ENCODE assay signal across 1 cellular context in the genomic region with DNA sequence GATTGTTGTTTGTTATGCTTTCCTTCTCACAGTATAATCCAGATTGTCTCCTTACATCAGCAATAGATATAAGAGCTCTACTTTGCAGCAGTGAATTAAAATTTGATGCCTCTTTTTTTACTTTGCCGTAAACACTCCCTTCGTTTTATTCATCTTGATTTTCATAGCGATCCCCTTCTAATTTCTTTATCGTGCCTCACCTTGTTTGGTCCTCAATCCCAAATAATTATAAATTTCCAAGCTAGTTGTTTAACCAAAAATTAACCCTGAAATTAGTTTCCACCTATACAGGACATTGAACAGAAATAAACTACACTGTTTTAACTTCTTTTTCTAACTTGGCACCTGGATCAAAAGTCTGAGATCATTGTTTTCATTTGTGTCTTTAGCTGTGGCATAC.
TF ChIP-seq lines count a peak whose summit lies in the region.

No MANE protein-coding gene starts in this region.

TF ChIP-seq in WTC11, 78 proteins besides CTCF, POLR2A, EP300 and RAD21 (continued from another document):
- TF ChIP-seq, protein P1, sequence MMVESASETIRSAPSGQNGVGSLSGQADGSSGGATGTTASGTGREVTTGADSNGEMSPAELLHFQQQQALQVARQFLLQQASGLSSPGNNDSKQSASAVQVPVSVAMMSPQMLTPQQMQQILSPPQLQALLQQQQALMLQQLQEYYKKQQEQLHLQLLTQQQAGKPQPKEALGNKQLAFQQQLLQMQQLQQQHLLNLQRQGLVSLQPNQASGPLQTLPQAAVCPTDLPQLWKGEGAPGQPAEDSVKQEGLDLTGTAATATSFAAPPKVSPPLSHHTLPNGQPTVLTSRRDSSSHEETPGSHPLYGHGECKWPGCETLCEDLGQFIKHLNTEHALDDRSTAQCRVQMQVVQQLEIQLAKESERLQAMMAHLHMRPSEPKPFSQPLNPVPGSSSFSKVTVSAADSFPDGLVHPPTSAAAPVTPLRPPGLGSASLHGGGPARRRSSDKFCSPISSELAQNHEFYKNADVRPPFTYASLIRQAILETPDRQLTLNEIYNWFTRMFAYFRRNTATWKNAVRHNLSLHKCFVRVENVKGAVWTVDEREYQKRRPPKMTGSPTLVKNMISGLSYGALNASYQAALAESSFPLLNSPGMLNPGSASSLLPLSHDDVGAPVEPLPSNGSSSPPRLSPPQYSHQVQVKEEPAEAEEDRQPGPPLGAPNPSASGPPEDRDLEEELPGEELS (CRISPR knock-in tag; IDR thresholded peaks at IDR 0.05): no peak
- no peak for TF ChIP-seq CDX4 (CRISPR knock-in tag; IDR thresholded peaks at IDR 0.05; ENCODE audit: borderline replicate concordance)
- TF ChIP-seq, protein P2, sequence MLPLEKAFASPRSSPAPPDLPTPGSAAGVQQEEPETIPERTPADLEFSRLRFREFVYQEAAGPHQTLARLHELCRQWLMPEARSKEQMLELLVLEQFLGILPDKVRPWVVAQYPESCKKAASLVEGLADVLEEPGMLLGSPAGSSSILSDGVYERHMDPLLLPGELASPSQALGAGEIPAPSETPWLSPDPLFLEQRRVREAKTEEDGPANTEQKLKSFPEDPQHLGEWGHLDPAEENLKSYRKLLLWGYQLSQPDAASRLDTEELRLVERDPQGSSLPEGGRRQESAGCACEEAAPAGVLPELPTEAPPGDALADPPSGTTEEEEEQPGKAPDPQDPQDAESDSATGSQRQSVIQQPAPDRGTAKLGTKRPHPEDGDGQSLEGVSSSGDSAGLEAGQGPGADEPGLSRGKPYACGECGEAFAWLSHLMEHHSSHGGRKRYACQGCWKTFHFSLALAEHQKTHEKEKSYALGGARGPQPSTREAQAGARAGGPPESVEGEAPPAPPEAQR (CRISPR knock-in tag; IDR thresholded peaks at IDR 0.05): no peak
- TF ChIP-seq RORB (CRISPR knock-in tag; IDR thresholded peaks at IDR 0.05): no peak
- TF ChIP-seq NFATC4 (CRISPR knock-in tag; IDR thresholded peaks at IDR 0.05): peak; percentile 12; the same call in 1 of the 2 replicates
- TF ChIP-seq ZNF671 (CRISPR knock-in tag; IDR thresholded peaks at IDR 0.05): peak; percentile 71; the same call in 1 of the 2 replicates
- no peak for TF ChIP-seq AFF4 (CRISPR knock-in tag; IDR thresholded peaks at IDR 0.05; ENCODE audit: borderline replicate concordance)
- no peak for TF ChIP-seq ZBTB43 (CRISPR knock-in tag; IDR thresholded peaks at IDR 0.05)
- no peak; the same call in 1 of the 2 replicates for TF ChIP-seq ERG (CRISPR knock-in tag; IDR thresholded peaks at IDR 0.05)
- TF ChIP-seq JUN (CRISPR knock-in tag; IDR thresholded peaks at IDR 0.05): no peak
- TF ChIP-seq MYBL2 (CRISPR knock-in tag; IDR thresholded peaks at IDR 0.05): no peak
- TF ChIP-seq, protein P3, sequence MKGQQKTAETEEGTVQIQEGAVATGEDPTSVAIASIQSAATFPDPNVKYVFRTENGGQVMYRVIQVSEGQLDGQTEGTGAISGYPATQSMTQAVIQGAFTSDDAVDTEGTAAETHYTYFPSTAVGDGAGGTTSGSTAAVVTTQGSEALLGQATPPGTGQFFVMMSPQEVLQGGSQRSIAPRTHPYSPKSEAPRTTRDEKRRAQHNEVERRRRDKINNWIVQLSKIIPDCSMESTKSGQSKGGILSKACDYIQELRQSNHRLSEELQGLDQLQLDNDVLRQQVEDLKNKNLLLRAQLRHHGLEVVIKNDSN (CRISPR knock-in tag; IDR thresholded peaks at IDR 0.05): no peak
- no peak for TF ChIP-seq ZNF532 (CRISPR knock-in tag; IDR thresholded peaks at IDR 0.05; ENCODE audit: borderline replicate concordance)
- no peak for TF ChIP-seq FOXP1 (CRISPR knock-in tag; IDR thresholded peaks at IDR 0.05; ENCODE audit: borderline replicate concordance)
- TF ChIP-seq IRF2 (CRISPR knock-in tag; IDR thresholded peaks at IDR 0.05; ENCODE audit: borderline replicate concordance, low read depth): no peak
- no peak for TF ChIP-seq NFYB (CRISPR knock-in tag; conservative IDR thresholded peaks at IDR 0.05; ENCODE audit: low read depth)
- no peak for TF ChIP-seq MXD4 (CRISPR knock-in tag; IDR thresholded peaks at IDR 0.05; ENCODE audit: borderline replicate concordance)
- peak; percentile 57; the same call in 1 of the 2 replicates for TF ChIP-seq ZNF425 (CRISPR knock-in tag; conservative IDR thresholded peaks at IDR 0.05)
